In the genomic region with DNA sequence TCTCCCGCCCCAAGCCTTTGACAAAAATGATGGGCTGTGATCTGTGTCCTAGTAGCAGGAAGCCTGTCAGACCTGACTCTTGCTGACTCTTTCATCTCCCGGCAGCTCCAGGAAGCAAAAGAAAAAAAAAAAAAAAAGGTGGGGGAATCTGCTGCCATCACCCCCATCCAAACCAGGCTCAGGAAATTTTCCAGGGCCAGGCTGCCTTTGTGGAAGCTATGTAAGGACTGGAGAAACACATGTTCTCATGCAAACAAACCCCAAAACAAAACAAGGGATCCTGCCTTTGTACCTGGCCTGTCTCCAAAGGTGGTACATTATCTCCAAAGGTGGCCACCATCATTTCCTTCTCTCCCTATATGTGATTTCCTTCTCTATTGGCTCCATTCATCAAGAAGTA, we compare ENCODE assay signal across 22 cellular contexts.
DNase-seq lines count a peak whose midpoint lies in the region; ATAC-seq and TF ChIP-seq lines count a peak whose summit lies in the region.
"Had no signal": no experiment of that assay in that cellular context is flagged by ENCODE, and none has a peak within 500 bp of the region (broad histone marks: within the 10 kb centered on the region; RNA-seq: fewer than 3 reads in every experiment).

No MANE protein-coding gene starts in this region.

- no peak for ATAC-seq in GM23338
- no peak for ATAC-seq in activated naive CD4-positive, alpha-beta T cell treated with anti-CD3 and anti-CD28 coated beads, Interleukin-2, amount 50 U/mL, for 72 hours
- ATAC-seq: A549, GM12878, Right ventricle myocardium inferior had no signal

- H3K9ac ChIP-seq in stomach smooth muscle (ENCODE audit: low read length in 2 of 2) = no peak overlapping the region

- no peaks in the 10 kb centered on the region for H3K4me1 ChIP-seq in GM23338 (ENCODE audit: insufficient read depth)
- peaks cover 19% of the 10 kb centered on the region for H3K4me1 ChIP-seq in stomach smooth muscle (ENCODE audit: control insufficient read depth, insufficient read depth, low read length)
- H3K4me1 ChIP-seq in Peyer's patch = no peaks in the 10 kb centered on the region
- H3K4me1 ChIP-seq: A549, SJSA1 had no signal

- no peaks in the 10 kb centered on the region for H4K20me1 ChIP-seq in GM23338 (replicated peaks; ENCODE audit: insufficient read depth)

- peaks cover 0 to 9% of the 10 kb centered on the region in 2 donors for H3K9me3 ChIP-seq in stomach smooth muscle (ENCODE audit: control insufficient read depth in 2 of 2, low read length in 2 of 2)
- H3K9me3 ChIP-seq in Peyer's patch = no peaks in the 10 kb centered on the region
- H3K9me3 ChIP-seq: A549, SJSA1 had no signal

- no peaks in the 10 kb centered on the region for H3K9me2 ChIP-seq in GM23338 (ENCODE audit: insufficient read depth)

- H3F3A ChIP-seq in GM23338 (replicated peaks; ENCODE audit: low read depth) = no peaks in the 10 kb centered on the region

- H3K27ac Mint-ChIP-seq in GM23338 = no peak overlapping the region
- H3K27ac Mint-ChIP-seq in activated naive CD4-positive, alpha-beta T cell treated with anti-CD3 and anti-CD28 coated beads, Interleukin-2, amount 50 U/mL, for 72 hours = no peak overlapping the region
- H3K27ac Mint-ChIP-seq: B cell; CD4-positive, CD25-positive, alpha-beta regulatory T cell; IgD-negative memory B cell had no signal

- H3K4me2 ChIP-seq in GM23338 = no peak overlapping the region
- H3K4me2 ChIP-seq: A549 had no signal

- no peak for DNase-seq in GM23338 (ENCODE audit: low spot score)
- DNase-seq in dermis microvascular lymphatic vessel endothelial cell (ENCODE audit: low read depth in 2 of 2) = peak; percentile 80 to 92
- peak; percentile 44 for DNase-seq in kidney tubule cell (ENCODE audit: low spot score)
- no peak for DNase-seq in Peyer's patch
- no peak for DNase-seq in activated naive CD4-positive, alpha-beta T cell treated with anti-CD3 and anti-CD28 coated beads, Interleukin-2, amount 50 U/mL, for 72 hours (ENCODE audit: low spot score in 2 of 2)
- DNase-seq in cerebellar nuclear complex (lab: John Stamatoyannopoulos, UW) = no peak
- DNase-seq: CD4-positive, CD25-positive, alpha-beta regulatory T cell; GOT3; HCEC 1CT; MV-4-11; NCI-H1105 treated with DMSO at 0.1 percent for 48 hours; NCI-H2029 treated with DMSO at 0.1 percent for 48 hours; NCI-H2171 treated with DMSO at 0.1 percent for 48 hours; NCI-H524 treated with DMSO at 0.1 percent for 48 hours; NCI-H82 had no signal

- no peak overlapping the region for H3K4me3 Mint-ChIP-seq in GM23338
- H3K4me3 Mint-ChIP-seq: B cell; CD4-positive, CD25-positive, alpha-beta regulatory T cell; IgD-negative memory B cell had no signal

- H3K79me2 ChIP-seq in GM23338 (replicated peaks; ENCODE audit: insufficient read depth) = no peaks in the 10 kb centered on the region

- TF ChIP-seq CTCF in GM23338 (conservative IDR thresholded peaks at IDR 0.05; ENCODE audit: low read depth in 2 of 2) = no peak
- no peak for TF ChIP-seq CTCF in Peyer's patch (IDR thresholded peaks at IDR 0.05)

- H3K9me3 Mint-ChIP-seq in GM23338 = no peaks in the 10 kb centered on the region; the same call in 2 of the 3 replicates
- H3K9me3 Mint-ChIP-seq in activated naive CD4-positive, alpha-beta T cell treated with anti-CD3 and anti-CD28 coated beads, Interleukin-2, amount 50 U/mL, for 72 hours = peaks cover 4 to 7% of the 10 kb centered on the region in 2 donors

- H3K27me3 Mint-ChIP-seq in GM23338 (ENCODE audit: insufficient read depth, low read depth, poor library complexity) = peaks cover 2% of the 10 kb centered on the region
- H3K27me3 Mint-ChIP-seq: B cell; CD4-positive, CD25-positive, alpha-beta regulatory T cell had no signal

- no peak for TF ChIP-seq POLR2A in Peyer's patch (IDR thresholded peaks at IDR 0.05)

- no peaks in the 10 kb centered on the region for H3K27me3 ChIP-seq in GM23338 (ENCODE audit: insufficient read depth)
- no peaks in the 10 kb centered on the region for H3K27me3 ChIP-seq in stomach smooth muscle (ENCODE audit: control insufficient read depth in 1 of 2, insufficient read depth in 2 of 2, low read length in 2 of 2)
- no peaks in the 10 kb centered on the region for H3K27me3 ChIP-seq in Peyer's patch
- H3K27me3 ChIP-seq: SJSA1 had no signal

- 0 out of 2 replicates have a peak overlapping the region, but pooled peaks have one; percentile 16 for H2AFZ ChIP-seq in GM23338

- no peaks in the 10 kb centered on the region for H3K36me3 Mint-ChIP-seq in GM23338 (ENCODE audit: low read depth)
- H3K36me3 Mint-ChIP-seq in activated naive CD4-positive, alpha-beta T cell treated with anti-CD3 and anti-CD28 coated beads, Interleukin-2, amount 50 U/mL, for 72 hours = peaks cover 5 to 7% of the 10 kb centered on the region in 2 donors
- H3K36me3 Mint-ChIP-seq: CD4-positive, CD25-positive, alpha-beta regulatory T cell had no signal

- H3K4me3 ChIP-seq in GM23338 = no peak overlapping the region
- no peak overlapping the region for H3K4me3 ChIP-seq in stomach smooth muscle (ENCODE audit: low read length in 2 of 2)
- H3K4me3 ChIP-seq in Peyer's patch = no peak overlapping the region
- H3K4me3 ChIP-seq: A549, GM12878, SJSA1 had no signal

- H3K36me3 ChIP-seq in GM23338 (ENCODE audit: insufficient read depth) = no peaks in the 10 kb centered on the region; the same call in 1 of the 2 replicates
- H3K36me3 ChIP-seq in stomach smooth muscle (ENCODE audit: control insufficient read depth in 2 of 2, insufficient read depth in 2 of 2, low read length in 2 of 2) = no peaks in the 10 kb centered on the region
- H3K36me3 ChIP-seq in Peyer's patch = no peaks in the 10 kb centered on the region
- H3K36me3 ChIP-seq: SJSA1 had no signal

- H3K27ac ChIP-seq in GM23338 (ENCODE audit: low read depth) (no peak overlapping the region), stomach smooth muscle (ENCODE audit: low read length) (peak overlapping the region; percentile 37), Peyer's patch (no peak overlapping the region)
- H3K27ac ChIP-seq: A549, SJSA1 had no signal

- peaks cover 6% of the 10 kb centered on the region; the same call in 2 of the 3 replicates for H3K4me1 Mint-ChIP-seq in GM23338
- H3K4me1 Mint-ChIP-seq: B cell; CD4-positive, CD25-positive, alpha-beta regulatory T cell; IgD-negative memory B cell had no signal

TF ChIP-seq in GM23338, 12 proteins besides CTCF, POLR2A, EP300 and RAD21 (continues in another document):
- TF ChIP-seq EZH2 (IDR thresholded peaks at IDR 0.05; ENCODE audit: low read depth, unreplicated experiment) = no peak
- TF ChIP-seq, protein P1, sequence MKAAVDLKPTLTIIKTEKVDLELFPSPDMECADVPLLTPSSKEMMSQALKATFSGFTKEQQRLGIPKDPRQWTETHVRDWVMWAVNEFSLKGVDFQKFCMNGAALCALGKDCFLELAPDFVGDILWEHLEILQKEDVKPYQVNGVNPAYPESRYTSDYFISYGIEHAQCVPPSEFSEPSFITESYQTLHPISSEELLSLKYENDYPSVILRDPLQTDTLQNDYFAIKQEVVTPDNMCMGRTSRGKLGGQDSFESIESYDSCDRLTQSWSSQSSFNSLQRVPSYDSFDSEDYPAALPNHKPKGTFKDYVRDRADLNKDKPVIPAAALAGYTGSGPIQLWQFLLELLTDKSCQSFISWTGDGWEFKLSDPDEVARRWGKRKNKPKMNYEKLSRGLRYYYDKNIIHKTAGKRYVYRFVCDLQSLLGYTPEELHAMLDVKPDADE (IDR thresholded peaks at IDR 0.05) = no peak

Comparison
In these comparisons a context has a peak if more than half of its experiments do, and no peak if none do; other contexts are left out.
1. DNase-seq: peak in dermis microvascular lymphatic vessel endothelial cell (2 of 2) and kidney tubule cell (single experiment); none in GM23338 (single experiment), Peyer's patch (0 of 3), activated naive CD4-positive, alpha-beta T cell treated with anti-CD3 and anti-CD28 coated beads, Interleukin-2, amount 50 U/mL, for 72 hours (0 of 2) and cerebellar nuclear complex (0 of 2).